7 cellular contexts compared by ENCODE assay signal in genomic region chr16:4615389-4616046, GRCh38. TPM values are rescaled to one million over a fixed set of nuclear protein-coding genes. Genes with fewer than 3 reads are reported as not detected.
DNase-seq lines count a peak whose midpoint lies in the region; ATAC-seq lines count a peak whose summit lies in the region.

No MANE protein-coding gene starts in this region.

- H3K27me3 Mint-ChIP-seq in activated T-cell treated with anti-CD3 and anti-CD28 coated beads, Interleukin-2, amount 50 U/mL, for 72 hours (ENCODE audit: low read depth): no peaks in the 10 kb centered on the region
- no peaks in the 10 kb centered on the region for H3K27me3 Mint-ChIP-seq in stimulated activated naive CD8-positive, alpha-beta T cell treated with anti-CD3 and anti-CD28 coated beads, Interleukin-15, amount 100 ng/mL, for 72 hours

- H3K27ac ChIP-seq in HUES6 (ENCODE audit: low read depth, low read length): peak overlapping the region; percentile 80

- no peaks in the 10 kb centered on the region for H3K9me3 Mint-ChIP-seq in activated T-cell treated with anti-CD3 and anti-CD28 coated beads, Interleukin-2, amount 50 U/mL, for 72 hours
- H3K9me3 Mint-ChIP-seq in stimulated activated naive CD8-positive, alpha-beta T cell treated with anti-CD3 and anti-CD28 coated beads, Interleukin-15, amount 100 ng/mL, for 72 hours: no peaks in the 10 kb centered on the region

- peaks cover 52% of the 10 kb centered on the region for H3K4me1 ChIP-seq in HUES6 (ENCODE audit: control insufficient read depth, insufficient read depth, low read length)
- peaks cover 7% of the 10 kb centered on the region for H3K4me1 ChIP-seq in iPS-15b (ENCODE audit: control insufficient read depth, insufficient read depth, low read length)

- peaks cover 1 to 2% of the 10 kb centered on the region in 2 donors for H3K36me3 Mint-ChIP-seq in activated T-cell treated with anti-CD3 and anti-CD28 coated beads, Interleukin-2, amount 50 U/mL, for 72 hours (ENCODE audit: insufficient read depth in 2 of 2)

- no peaks in the 10 kb centered on the region for H3K36me3 ChIP-seq in HUES6 (ENCODE audit: control insufficient read depth, insufficient read depth, low read length)
- H3K36me3 ChIP-seq in iPS-15b (ENCODE audit: control insufficient read depth, insufficient read depth, low read length): peaks cover 4% of the 10 kb centered on the region

- peak overlapping the region; percentile 84 for H3K27ac Mint-ChIP-seq in activated T-cell treated with anti-CD3 and anti-CD28 coated beads, Interleukin-2, amount 50 U/mL, for 72 hours
- H3K27ac Mint-ChIP-seq in stimulated activated naive CD8-positive, alpha-beta T cell treated with anti-CD3 and anti-CD28 coated beads, Interleukin-15, amount 100 ng/mL, for 72 hours: peak overlapping the region; percentile 97

- DNase-seq in activated T-cell treated with anti-CD3 and anti-CD28 coated beads, Interleukin-2, amount 50 U/mL, for 72 hours: no peak
- peak in 1 of 2 donors; percentile 36 for DNase-seq in stimulated activated naive CD8-positive, alpha-beta T cell treated with anti-CD3 and anti-CD28 coated beads, Interleukin-15, amount 100 ng/mL, for 72 hours
- DNase-seq in NOMO-1 (lab: John Stamatoyannopoulos, UW; ENCODE audit: unreplicated experiment in 2 of 2) (no peak), NCI-H1105 (lab: John Stamatoyannopoulos, UW) (no peak)

- ATAC-seq in activated T-cell treated with anti-CD3 and anti-CD28 coated beads, Interleukin-2, amount 50 U/mL, for 72 hours (replicated peaks in 1 of 2): no peak
- no peak for ATAC-seq in stimulated activated naive CD8-positive, alpha-beta T cell treated with anti-CD3 and anti-CD28 coated beads, Interleukin-15, amount 100 ng/mL, for 72 hours
- no peak for ATAC-seq in HG02763 (IDR thresholded peaks at IDR 0.05; ENCODE audit: unreplicated experiment)

- H3K4me3 ChIP-seq in HUES6 (ENCODE audit: low read depth, low read length): peak overlapping the region; percentile 79
- peak overlapping the region; percentile 75 for H3K4me3 ChIP-seq in iPS-15b (ENCODE audit: low read depth, low read length)

- H3K4me1 Mint-ChIP-seq in activated T-cell treated with anti-CD3 and anti-CD28 coated beads, Interleukin-2, amount 50 U/mL, for 72 hours (ENCODE audit: low read depth): peaks cover 45% of the 10 kb centered on the region
- peaks cover 66% of the 10 kb centered on the region for H3K4me1 Mint-ChIP-seq in stimulated activated naive CD8-positive, alpha-beta T cell treated with anti-CD3 and anti-CD28 coated beads, Interleukin-15, amount 100 ng/mL, for 72 hours

- H3K9ac ChIP-seq in HUES6 (ENCODE audit: low read length) (peak overlapping the region; percentile 100), iPS-15b (ENCODE audit: low read depth, low read length) (peak overlapping the region; percentile 87)

- H3K9me3 ChIP-seq in HUES6 (ENCODE audit: control insufficient read depth, insufficient read depth, low read depth, low read length): no peaks in the 10 kb centered on the region
- no peaks in the 10 kb centered on the region for H3K9me3 ChIP-seq in iPS-15b (ENCODE audit: control insufficient read depth, insufficient read depth, low read length)

- H3K4me3 Mint-ChIP-seq in activated T-cell treated with anti-CD3 and anti-CD28 coated beads, Interleukin-2, amount 50 U/mL, for 72 hours: peak overlapping the region; percentile 89 to 94
- H3K4me3 Mint-ChIP-seq in stimulated activated naive CD8-positive, alpha-beta T cell treated with anti-CD3 and anti-CD28 coated beads, Interleukin-15, amount 100 ng/mL, for 72 hours: peak overlapping the region; percentile 93 to 94

- H3K27me3 ChIP-seq in HUES6 (ENCODE audit: control insufficient read depth, insufficient read depth, low read length) (no peaks in the 10 kb centered on the region), iPS-15b (ENCODE audit: control insufficient read depth, insufficient read depth, low read length) (no peaks in the 10 kb centered on the region)

RNA-seq across cellular contexts. Expression of gene UBALD1, which starts 0.8 kb away (rescaled TPM):
- total RNA-seq in activated T-cell treated with anti-CD3 and anti-CD28 coated beads, Interleukin-2, amount 50 U/mL, for 72 hours: 10 to 100 TPM; 17.2 to 18.4 TPM

RNA-seq across cellular contexts. Expression of gene MGRN1, which starts 9.1 kb away (rescaled TPM):
- 100 to 1,000 TPM; 107 to 116 TPM for total RNA-seq in activated T-cell treated with anti-CD3 and anti-CD28 coated beads, Interleukin-2, amount 50 U/mL, for 72 hours

RNA-seq across cellular contexts. Expression of gene C16orf96, which starts 59.4 kb away (rescaled TPM):
- total RNA-seq in activated T-cell treated with anti-CD3 and anti-CD28 coated beads, Interleukin-2, amount 50 U/mL, for 72 hours: under 1 TPM; 0.51 to 0.55 TPM
